In the genomic region with DNA sequence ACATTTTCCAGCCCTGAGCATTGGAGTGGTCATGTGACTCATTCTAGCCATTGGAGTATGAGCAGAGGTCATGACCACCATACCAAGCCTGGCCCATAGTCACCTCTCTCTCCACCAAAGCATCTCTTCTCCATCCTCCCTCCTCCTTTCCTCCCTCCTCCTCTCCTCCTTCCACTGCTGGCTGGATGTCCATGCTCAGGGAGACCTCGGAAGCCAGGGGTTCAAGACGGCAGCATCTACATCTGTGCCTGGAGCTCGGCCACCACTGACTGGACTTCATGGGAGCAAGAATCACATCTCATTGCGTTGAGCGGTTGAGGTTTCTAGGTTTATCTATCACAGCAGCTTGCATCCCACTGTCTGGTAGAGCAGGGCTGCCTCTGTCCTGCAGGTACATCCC, we compare ENCODE assay signal across 16 cellular contexts.
DNase-seq lines count a peak whose midpoint lies in the region; ATAC-seq, FAIRE-seq and TF ChIP-seq lines count a peak whose summit lies in the region.
"Had no signal": no experiment of that assay in that cellular context is flagged by ENCODE, and none has a peak within 500 bp of the region (broad histone marks: within the 10 kb centered on the region; RNA-seq: fewer than 3 reads in every experiment).

No MANE protein-coding gene starts in this region.

- H3K27ac ChIP-seq in right lobe of liver (no peak overlapping the region), HepG2 (ENCODE audit: extremely low read length, insufficient read depth, low read length) (no peak overlapping the region), mesendoderm (ENCODE audit: low read depth, low read length) (no peak overlapping the region)

- TF ChIP-seq EP300 in HepG2 (IDR thresholded peaks at IDR 0.05; ENCODE audit: low read depth in 2 of 2, low read length in 2 of 2), result no peak
- no peak for TF ChIP-seq EP300 in HepG2 (CRISPR knock-in tag; IDR thresholded peaks at IDR 0.05; ENCODE audit: borderline replicate concordance)

- WGBS in right lobe of liver (ENCODE audit: insufficient coverage, low coverage, low lambda C conversion rate, missing lambda C conversion rate), result 87% methylated on average over 3 of the region's 5 CpGs
- 24% methylated on average over 5 of the region's 5 CpGs for WGBS in HepG2 (ENCODE audit: low lambda C conversion rate)
- no CpG with 5 or more reads among the region's 5 CpGs for WGBS in mesendoderm (ENCODE audit: extremely low coverage, insufficient coverage, low lambda C conversion rate)

- CTCF ChIA-PET in HepG2 (lab: Yijun Ruan, JAX; ENCODE audit: low intra/inter-chr PET ratio, low total read pairs), result no interaction called here
- CTCF ChIA-PET in activated CD4-positive, alpha-beta T cell treated with anti-CD3 and anti-CD28 coated beads for 36 hours (lab: Charles Lee), result no interaction called here

- no peak overlapping the region for H2AK5ac ChIP-seq in mesendoderm (ENCODE audit: low read length)

- no peaks in the 10 kb centered on the region for H3K36me3 Mint-ChIP-seq in activated CD4-positive, alpha-beta T cell treated with anti-CD3 and anti-CD28 coated beads for 36 hours (ENCODE audit: low read depth)

- no peak overlapping the region for H3K23ac ChIP-seq in mesendoderm (ENCODE audit: low read length)

- no peak overlapping the region for H2BK120ac ChIP-seq in mesendoderm (ENCODE audit: low read depth, low read length)

- H3K27me3 Mint-ChIP-seq in activated CD4-positive, alpha-beta T cell treated with anti-CD3 and anti-CD28 coated beads for 36 hours, result peaks cover 2% of the 10 kb centered on the region

- H3K4me3 ChIP-seq in right lobe of liver (no peak overlapping the region), HepG2 (replicated peaks in 1 of 3; ENCODE audit: insufficient read depth in 1 of 3, low read depth in 2 of 3, low read length in 3 of 3) (no peak overlapping the region), mesendoderm (ENCODE audit: low read length) (no peak overlapping the region)

- intact Hi-C loops in right lobe of liver (cut with DNase I), result no loop called here
- intact Hi-C loops in HepG2 (cut with micrococcal nuclease; ENCODE audit: unreplicated experiment), result no loop called here
- intact Hi-C loops in sciatic nerve (cut with DNase I), result no loop called here
- intact Hi-C loops in activated CD4-positive, alpha-beta T cell treated with anti-CD3 and anti-CD28 coated beads for 36 hours (cut with DNase I, micrococcal nuclease), result no loop called here

- FAIRE-seq in HepG2 (lab: Jason Lieb, UNC), result no peak

- H3K9me3 ChIP-seq in right lobe of liver (no peaks in the 10 kb centered on the region), HepG2 (ENCODE audit: low read length) (peaks cover 8% of the 10 kb centered on the region)

- H3K27me3 ChIP-seq in right lobe of liver (no peaks in the 10 kb centered on the region), HepG2 (ENCODE audit: control insufficient read depth in 1 of 2, insufficient read depth in 2 of 2, low read length in 2 of 2) (peaks cover 13 to 81% of the 10 kb centered on the region in 2 experiments), mesendoderm (ENCODE audit: insufficient read depth, low read length, poor library complexity) (no peaks in the 10 kb centered on the region)

- no peaks in the 10 kb centered on the region for H3K4me1 Mint-ChIP-seq in activated CD4-positive, alpha-beta T cell treated with anti-CD3 and anti-CD28 coated beads for 36 hours

- TF ChIP-seq CTCF in right lobe of liver (IDR thresholded peaks at IDR 0.05) (no peak), HepG2 (CRISPR knock-in tag; IDR thresholded peaks at IDR 0.05) (no peak)

- H3K9me3 Mint-ChIP-seq in activated CD4-positive, alpha-beta T cell treated with anti-CD3 and anti-CD28 coated beads for 36 hours (ENCODE audit: low read depth), result peaks cover 7% of the 10 kb centered on the region

- peak in 2 of 3 donors; percentile 26 to 36 for DNase-seq in right lobe of liver
- DNase-seq in HepG2 (ENCODE audit: low spot score), result no peak
- DNase-seq in islet precursor cell, result peak; percentile 17
- DNase-seq in sciatic nerve (ENCODE audit: low spot score), result peak; percentile 18
- DNase-seq in mesendoderm, result no peak
- DNase-seq in KG1 (lab: John Stamatoyannopoulos, UW), result no peak
- no peak for DNase-seq in activated CD4-positive, alpha-beta T cell treated with anti-CD3 and anti-CD28 coated beads for 36 hours
- DNase-seq: AML-193; CD4-positive, alpha-beta T cell; H7; NCI-H1105 treated with DMSO at 0.1 percent for 48 hours; NCI-H1694 treated with DMSO at 0.1 percent for 48 hours; NCI-H2107; NCI-H226; NCI-H526; SHP77 treated with DMSO at 0.1 percent for 48 hours had no signal

- H3K4me1 ChIP-seq in right lobe of liver (no peaks in the 10 kb centered on the region), HepG2 (ENCODE audit: insufficient read depth, low read length) (no peaks in the 10 kb centered on the region), mesendoderm (ENCODE audit: control insufficient read depth, low read depth, low read length) (no peaks in the 10 kb centered on the region)

- no peaks in the 10 kb centered on the region for H3K36me3 ChIP-seq in right lobe of liver
- no peaks in the 10 kb centered on the region for H3K36me3 ChIP-seq in HepG2 (replicated peaks in 1 of 2; ENCODE audit: control insufficient read depth in 1 of 2, insufficient read depth in 2 of 2, low read length in 2 of 2)
- H3K36me3 ChIP-seq in mesendoderm (ENCODE audit: control insufficient read depth, insufficient read depth, low read length), result no peaks in the 10 kb centered on the region

- no peak overlapping the region for H4K8ac ChIP-seq in mesendoderm (ENCODE audit: low read depth, low read length)

- no peaks in the 10 kb centered on the region for H3K79me1 ChIP-seq in mesendoderm (ENCODE audit: low read length)

- no peak overlapping the region for H3K4me3 Mint-ChIP-seq in activated CD4-positive, alpha-beta T cell treated with anti-CD3 and anti-CD28 coated beads for 36 hours
- H3K4me3 Mint-ChIP-seq: CD4-positive, alpha-beta T cell had no signal

- no peak overlapping the region for H2BK5ac ChIP-seq in mesendoderm (ENCODE audit: low read length)

- no peak for TF ChIP-seq RAD21 in HepG2 (CRISPR knock-in tag; IDR thresholded peaks at IDR 0.05)

- TF ChIP-seq POLR2A in right lobe of liver (IDR thresholded peaks at IDR 0.05), result no peak
- no peak for TF ChIP-seq POLR2A in HepG2 (IDR thresholded peaks at IDR 0.05; ENCODE audit: insufficient read depth in 1 of 2, low read depth in 2 of 2, low read length in 2 of 2)

- H3K9ac ChIP-seq in HepG2 (ENCODE audit: insufficient read depth, low read depth, low read length) (no peak overlapping the region), mesendoderm (ENCODE audit: low read length) (no peak overlapping the region)

- no peak overlapping the region for H2BK15ac ChIP-seq in mesendoderm (replicated peaks; ENCODE audit: low read depth)

- H3K79me2 ChIP-seq in HepG2 (ENCODE audit: insufficient read depth, low read length) (no peaks in the 10 kb centered on the region), mesendoderm (ENCODE audit: control insufficient read depth, insufficient read depth, low read length) (no peaks in the 10 kb centered on the region)

- H4K5ac ChIP-seq in mesendoderm (ENCODE audit: low read length), result no peak overlapping the region

- H3K18ac ChIP-seq in mesendoderm (ENCODE audit: low read length), result no peak overlapping the region

- POLR2A ChIA-PET in HepG2 (lab: Yijun Ruan, JAX), result no interaction called here
- POLR2A ChIA-PET in activated CD4-positive, alpha-beta T cell treated with anti-CD3 and anti-CD28 coated beads for 36 hours (lab: Charles Lee), result no interaction called here

- H3K4me2 ChIP-seq in HepG2 (ENCODE audit: low read depth, low read length) (no peak overlapping the region), mesendoderm (ENCODE audit: low read length) (no peak overlapping the region)

- no peak overlapping the region for H2AFZ ChIP-seq in HepG2 (ENCODE audit: low read length)

- no TSS peak for BruUV-seq in HepG2 (replicated peaks; lab: Mats Ljungman, UMichigan)

- H3K27ac Mint-ChIP-seq in activated CD4-positive, alpha-beta T cell treated with anti-CD3 and anti-CD28 coated beads for 36 hours, result no peak overlapping the region
- H3K27ac Mint-ChIP-seq: CD4-positive, alpha-beta T cell had no signal

- ATAC-seq in right lobe of liver (no peak), HepG2 (no peak), sciatic nerve (no peak)
- no peak for ATAC-seq in activated CD4-positive, alpha-beta T cell treated with anti-CD3 and anti-CD28 coated beads for 36 hours

- in situ Hi-C loops in HepG2 (cut with HindIII; ENCODE audit: extremely low pct_ligation_motif_present, low pct_unique_long_range_greater_than_20kb), result no loop called here

- no peaks in the 10 kb centered on the region for H4K20me1 ChIP-seq in HepG2 (ENCODE audit: insufficient read depth, low read length)

- no peak overlapping the region for H3K56ac ChIP-seq in mesendoderm (ENCODE audit: low read length)

- H3K4ac ChIP-seq in mesendoderm (ENCODE audit: low read depth, low read length), result no peak overlapping the region

TF ChIP-seq in HepG2, 621 proteins besides CTCF, POLR2A, EP300 and RAD21 (continues in another document):
- TF ChIP-seq, protein P1, sequence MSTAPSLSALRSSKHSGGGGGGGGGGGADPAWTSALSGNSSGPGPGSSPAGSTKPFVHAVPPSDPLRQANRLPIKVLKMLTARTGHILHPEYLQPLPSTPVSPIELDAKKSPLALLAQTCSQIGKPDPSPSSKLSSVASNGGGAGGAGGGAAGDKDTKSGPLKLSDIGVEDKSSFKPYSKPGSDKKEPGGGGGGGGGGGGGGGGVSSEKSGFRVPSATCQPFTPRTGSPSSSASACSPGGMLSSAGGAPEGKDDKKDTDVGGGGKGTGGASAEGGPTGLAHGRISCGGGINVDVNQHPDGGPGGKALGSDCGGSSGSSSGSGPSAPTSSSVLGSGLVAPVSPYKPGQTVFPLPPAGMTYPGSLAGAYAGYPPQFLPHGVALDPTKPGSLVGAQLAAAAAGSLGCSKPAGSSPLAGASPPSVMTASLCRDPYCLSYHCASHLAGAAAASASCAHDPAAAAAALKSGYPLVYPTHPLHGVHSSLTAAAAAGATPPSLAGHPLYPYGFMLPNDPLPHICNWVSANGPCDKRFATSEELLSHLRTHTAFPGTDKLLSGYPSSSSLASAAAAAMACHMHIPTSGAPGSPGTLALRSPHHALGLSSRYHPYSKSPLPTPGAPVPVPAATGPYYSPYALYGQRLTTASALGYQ (CRISPR knock-in tag; IDR thresholded peaks at IDR 0.05), result no peak
- TF ChIP-seq ZNF350 (CRISPR knock-in tag; IDR thresholded peaks at IDR 0.05; ENCODE audit: borderline replicate concordance, low read depth) (no peak), CC2D1A (CRISPR knock-in tag; IDR thresholded peaks at IDR 0.05) (no peak), MZF1 (CRISPR knock-in tag; IDR thresholded peaks at IDR 0.05; ENCODE audit: borderline replicate concordance) (no peak), REL (CRISPR knock-in tag; conservative IDR thresholded peaks at IDR 0.05) (no peak), ZNF614 (CRISPR knock-in tag; IDR thresholded peaks at IDR 0.05; ENCODE audit: borderline replicate concordance) (no peak), ZNF343 (CRISPR knock-in tag; IDR thresholded peaks at IDR 0.05) (no peak), GATAD2A (CRISPR knock-in tag; IDR thresholded peaks at IDR 0.05) (no peak), CCDC6 (CRISPR knock-in tag; IDR thresholded peaks at IDR 0.05) (no peak), MAFF (IDR thresholded peaks at IDR 0.05; ENCODE audit: low read depth, low read length) (no peak), RFXANK (CRISPR knock-in tag; IDR thresholded peaks at IDR 0.05) (no peak), NFE2L2 (IDR thresholded peaks at IDR 0.05; ENCODE audit: low read length) (no peak)

Comparison
In these comparisons a context has a peak if more than half of its experiments do, and no peak if none do; other contexts are left out.
1. DNase-seq: peak in right lobe of liver (2 of 3), islet precursor cell (single experiment) and sciatic nerve (single experiment); none in HepG2 (single experiment), mesendoderm (single experiment), KG1 (single experiment) and activated CD4-positive, alpha-beta T cell treated with anti-CD3 and anti-CD28 coated beads for 36 hours (single experiment).